Comparison of ENCODE assay signal across 8 cellular contexts in the genomic region with DNA sequence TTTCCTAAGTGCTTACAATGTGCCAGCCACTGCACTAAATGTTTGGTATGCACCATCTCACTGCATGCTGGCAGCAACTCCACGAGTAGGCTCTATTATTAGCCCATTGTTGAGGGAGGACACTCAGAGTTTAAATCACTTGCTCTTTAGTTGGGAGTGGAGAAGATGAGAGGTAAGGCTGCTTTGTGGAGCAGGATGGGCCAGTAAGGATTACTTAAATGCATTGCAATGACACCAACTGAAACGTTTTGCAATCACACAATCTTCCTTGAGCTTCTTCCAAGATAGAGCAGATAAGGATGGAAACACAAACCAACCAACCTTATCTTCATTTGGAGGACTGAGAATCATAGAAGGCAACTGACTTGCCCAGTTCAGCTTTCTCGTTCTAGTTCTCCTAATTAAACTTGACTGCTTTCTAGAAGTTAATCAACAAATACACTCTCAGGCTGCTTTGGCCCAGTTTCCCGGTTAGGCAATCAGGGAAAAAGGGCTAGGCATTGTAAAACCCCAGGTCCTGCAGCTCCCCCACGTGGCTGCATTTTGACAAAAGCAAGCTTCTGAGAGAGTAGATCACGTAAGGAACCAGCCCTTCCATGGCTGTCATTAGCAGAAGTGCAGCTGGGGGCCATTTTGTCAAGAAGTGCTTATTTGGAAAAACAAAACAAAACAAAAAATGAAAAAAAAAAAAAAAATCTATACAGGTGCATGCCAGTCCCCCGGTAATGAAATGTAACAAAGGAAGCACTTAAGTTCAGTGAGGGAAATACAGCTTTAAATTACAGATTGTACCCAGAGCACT.
DNase-seq lines count a peak whose midpoint lies in the region; ATAC-seq lines count a peak whose summit lies in the region.

No MANE protein-coding gene starts in this region.

- peak; percentile 91 for DNase-seq in Ammon's horn (ENCODE audit: low spot score)
- peak; percentile 68 for DNase-seq in NCI-H82 treated with DMSO at 0.1 percent for 48 hours (lab: John Stamatoyannopoulos, UW; ENCODE audit: unreplicated experiment)
- DNase-seq in activated CD8-positive, alpha-beta memory T cell treated with anti-CD3 and anti-CD28 coated beads for 4 hours (ENCODE audit: low read depth in 2 of 2) = peak; percentile 42 to 53
- peak; percentile 76 for DNase-seq in epidermal melanocyte (ENCODE audit: insufficient read length, low spot score)
- peak; percentile 94 for DNase-seq in mucosa of gallbladder (ENCODE audit: low spot score)
- peak; percentile 86 for DNase-seq in stimulated activated CD8-positive, alpha-beta memory T cell treated with anti-CD3 and anti-CD28 coated beads, Interleukin-4, amount 100 ng/mL, for 48 hours

- ATAC-seq in GM18873 (IDR thresholded peaks at IDR 0.05; ENCODE audit: low FRiP score, unreplicated experiment) (peak; percentile 63), HG03378 (IDR thresholded peaks at IDR 0.05; ENCODE audit: unreplicated experiment) (peak; percentile 61)

Comparison
In these comparisons a context has a peak if more than half of its experiments do, and no peak if none do; other contexts are left out.
1. Peak in every context shown above with its lines: DNase-seq and ATAC-seq.